In the genomic region with DNA sequence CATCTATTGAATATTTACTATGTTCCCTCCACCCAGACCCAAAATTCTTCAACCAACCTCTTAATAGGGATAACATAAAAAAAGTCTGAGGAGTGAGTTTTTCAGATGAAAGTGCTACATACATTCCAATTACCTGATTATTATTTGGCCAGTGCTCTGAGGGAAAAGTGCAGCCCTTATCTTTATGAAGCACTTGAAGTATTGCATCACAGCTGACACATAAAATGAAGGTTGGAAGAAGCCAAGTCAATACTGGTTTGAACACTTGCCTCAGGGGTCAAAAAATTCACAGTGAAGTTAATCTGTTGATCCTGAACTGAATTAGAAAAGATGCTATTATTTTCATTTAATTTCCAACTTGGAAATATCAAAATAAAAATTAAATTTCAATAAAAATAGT, we compare ENCODE assay signal across 12 cellular contexts.
DNase-seq lines count a peak whose midpoint lies in the region; ATAC-seq, FAIRE-seq and TF ChIP-seq lines count a peak whose summit lies in the region.
"Had no signal": no experiment of that assay in that cellular context is flagged by ENCODE, and none has a peak within 500 bp of the region (broad histone marks: within the 10 kb centered on the region; RNA-seq: fewer than 3 reads in every experiment).

No MANE protein-coding gene starts in this region.

- no peaks in the 10 kb centered on the region for H3K36me3 ChIP-seq in CD8-positive, alpha-beta memory T cell (ENCODE audit: insufficient read depth, low read length)
- H3K36me3 ChIP-seq in HEK293 (ENCODE audit: control insufficient read depth in 2 of 2, insufficient read depth in 1 of 2, low read length in 2 of 2) (no peaks in the 10 kb centered on the region), MG63 (no peaks in the 10 kb centered on the region)

- H3K9me3 ChIP-seq in CD8-positive, alpha-beta memory T cell (ENCODE audit: low read length): no peaks in the 10 kb centered on the region
- H3K9me3 ChIP-seq in HEK293 (ENCODE audit: control insufficient read depth, insufficient read depth, low read depth, low read length) (no peaks in the 10 kb centered on the region), MG63 (no peaks in the 10 kb centered on the region)
- H3K9me3 ChIP-seq: Caco-2 had no signal

- H3K4me3 ChIP-seq in CD8-positive, alpha-beta memory T cell (ENCODE audit: low read length): peak overlapping the region; percentile 19
- H3K4me3 ChIP-seq in HEK293 (ENCODE audit: low read depth, low read length) (no peak overlapping the region), MG63 (no peak overlapping the region)

- FAIRE-seq in frontal cortex (lab: Jason Lieb, UNC): peak; percentile 63

- H3K27me3 ChIP-seq in CD8-positive, alpha-beta memory T cell (ENCODE audit: insufficient read depth, low read length, poor library complexity, severe bottlenecking): no peaks in the 10 kb centered on the region
- no peaks in the 10 kb centered on the region for H3K27me3 ChIP-seq in MG63

- peak overlapping the region; percentile 4 to 76 (median 63) for H3K4me3 Mint-ChIP-seq in CD8-positive, alpha-beta memory T cell
- peak overlapping the region; percentile 81 for H3K4me3 Mint-ChIP-seq in activated T-helper 17 cell treated with anti-CD3 and anti-CD28 coated beads, Interleukin-2, amount 50 U/mL, for 72 hours
- H3K4me3 Mint-ChIP-seq: stimulated activated memory B cell treated with anti-CD40 and anti-IgM and Interleukin-4, amounts not matched to agents 10 μg/mL and 1 μg/mL and 100 μg/mL, for 72 hours had no signal

- peaks cover 70 to 100% (median 98%) of the 10 kb centered on the region in 3 donors for H3K4me1 Mint-ChIP-seq in CD8-positive, alpha-beta memory T cell
- H3K4me1 Mint-ChIP-seq in activated T-helper 17 cell treated with anti-CD3 and anti-CD28 coated beads, Interleukin-2, amount 50 U/mL, for 72 hours: peaks cover 63% of the 10 kb centered on the region
- H3K4me1 Mint-ChIP-seq: stimulated activated memory B cell treated with anti-CD40 and anti-IgM and Interleukin-4, amounts not matched to agents 10 μg/mL and 1 μg/mL and 100 μg/mL, for 72 hours had no signal

- H3K9me3 Mint-ChIP-seq in CD8-positive, alpha-beta memory T cell: no peaks in the 10 kb centered on the region
- H3K9me3 Mint-ChIP-seq in activated T-helper 17 cell treated with anti-CD3 and anti-CD28 coated beads, Interleukin-2, amount 50 U/mL, for 72 hours: no peaks in the 10 kb centered on the region
- H3K9me3 Mint-ChIP-seq: stimulated activated memory B cell treated with anti-CD40 and anti-IgM and Interleukin-4, amounts not matched to agents 10 μg/mL and 1 μg/mL and 100 μg/mL, for 72 hours had no signal

- H3K4me1 ChIP-seq in CD8-positive, alpha-beta memory T cell (ENCODE audit: insufficient read depth, low read length): peaks cover 75% of the 10 kb centered on the region
- peaks cover 9% of the 10 kb centered on the region; the same call in 1 of the 2 replicates for H3K4me1 ChIP-seq in HEK293 (ENCODE audit: control insufficient read depth, insufficient read depth, low read length)

- peak overlapping the region in 6 of 8 donors; percentile 5 to 58 (median 23) for H3K27ac Mint-ChIP-seq in CD8-positive, alpha-beta memory T cell
- peak overlapping the region; percentile 77 for H3K27ac Mint-ChIP-seq in activated T-helper 17 cell treated with anti-CD3 and anti-CD28 coated beads, Interleukin-2, amount 50 U/mL, for 72 hours
- H3K27ac Mint-ChIP-seq: stimulated activated memory B cell treated with anti-CD40 and anti-IgM and Interleukin-4, amounts not matched to agents 10 μg/mL and 1 μg/mL and 100 μg/mL, for 72 hours had no signal

- H3K27me3 Mint-ChIP-seq in CD8-positive, alpha-beta memory T cell: no peaks in the 10 kb centered on the region
- no peaks in the 10 kb centered on the region for H3K27me3 Mint-ChIP-seq in activated T-helper 17 cell treated with anti-CD3 and anti-CD28 coated beads, Interleukin-2, amount 50 U/mL, for 72 hours
- H3K27me3 Mint-ChIP-seq: stimulated activated memory B cell treated with anti-CD40 and anti-IgM and Interleukin-4, amounts not matched to agents 10 μg/mL and 1 μg/mL and 100 μg/mL, for 72 hours had no signal

- no peak for TF ChIP-seq CTCF in HEK293 (tag by site-specific recombination; IDR thresholded peaks at IDR 0.05)

- H3K27ac ChIP-seq in CD8-positive, alpha-beta memory T cell (ENCODE audit: low read depth, low read length): no peak overlapping the region
- H3K27ac ChIP-seq in HEK293 (ENCODE audit: extremely low read depth, low read depth, low read length): no peak overlapping the region

- POLR2A ChIA-PET in CD8-positive, alpha-beta memory T cell (lab: Charles Lee): no interaction called here
- POLR2A ChIA-PET in HEK293 (lab: Yijun Ruan, JAX): no interaction called here

- no peak for DNase-seq in CD8-positive, alpha-beta memory T cell
- DNase-seq in frontal cortex (ENCODE audit: low spot score in 2 of 2): no peak
- no peak for DNase-seq in activated gamma-delta T cell (lab: John Stamatoyannopoulos, UW)
- no peak for DNase-seq in stimulated activated CD4-positive, alpha-beta T cell treated with anti-CD3 and anti-CD28 coated beads, Interleukin-12 subunit alpha, Interleukin-12 subunit beta, amount 100 ng/mL, for 4 hours
- no peak for DNase-seq in NCI-H146 (lab: John Stamatoyannopoulos, UW)
- no peak for DNase-seq in MG63
- DNase-seq: central memory CD4-positive, alpha-beta T cell; nucleus accumbens had no signal

- CTCF ChIA-PET in CD8-positive, alpha-beta memory T cell (lab: Charles Lee): no interaction called here
- CTCF ChIA-PET in HEK293 (lab: Yijun Ruan, JAX): no interaction called here

- H3K36me3 Mint-ChIP-seq in CD8-positive, alpha-beta memory T cell: peaks cover 0 to 6% (median 3%) of the 10 kb centered on the region in 3 donors
- peaks cover 62% of the 10 kb centered on the region for H3K36me3 Mint-ChIP-seq in activated T-helper 17 cell treated with anti-CD3 and anti-CD28 coated beads, Interleukin-2, amount 50 U/mL, for 72 hours (ENCODE audit: low read depth)
- H3K36me3 Mint-ChIP-seq: stimulated activated memory B cell treated with anti-CD40 and anti-IgM and Interleukin-4, amounts not matched to agents 10 μg/mL and 1 μg/mL and 100 μg/mL, for 72 hours had no signal

- no peak for ATAC-seq in activated T-helper 17 cell treated with anti-CD3 and anti-CD28 coated beads, Interleukin-2, amount 50 U/mL, for 72 hours (replicated peaks)
- ATAC-seq: stimulated activated memory B cell treated with anti-CD40 and anti-IgM and Interleukin-4, amounts not matched to agents 10 μg/mL and 1 μg/mL and 100 μg/mL, for 72 hours had no signal

TF ChIP-seq in HEK293, 187 proteins besides CTCF, POLR2A, EP300 and RAD21 (continues in another document):
- TF ChIP-seq ZSCAN16 (tag by site-specific recombination; IDR thresholded peaks at IDR 0.05): no peak
- no peak for TF ChIP-seq MEIS1 (CRISPR knock-in tag; IDR thresholded peaks at IDR 0.05; ENCODE audit: borderline replicate concordance)
- TF ChIP-seq GLI4 (tag by site-specific recombination; IDR thresholded peaks at IDR 0.05): no peak
- TF ChIP-seq ZBTB48 (tag by site-specific recombination; IDR thresholded peaks at IDR 0.05): no peak
- TF ChIP-seq GFI1B (tag by site-specific recombination; IDR thresholded peaks at IDR 0.05): no peak
- TF ChIP-seq ZNF280C (tag by site-specific recombination; IDR thresholded peaks at IDR 0.05): no peak
- no peak for TF ChIP-seq ZNF530 (tag by site-specific recombination; IDR thresholded peaks at IDR 0.05; ENCODE audit: low read depth)
- no peak for TF ChIP-seq ZNF354C (tag by site-specific recombination; IDR thresholded peaks at IDR 0.05; ENCODE audit: borderline replicate concordance, low read depth)
- TF ChIP-seq ZNF704 (tag by site-specific recombination; IDR thresholded peaks at IDR 0.05): no peak
- no peak for TF ChIP-seq KLF16 (tag by site-specific recombination; IDR thresholded peaks at IDR 0.05)
- no peak for TF ChIP-seq ZNF391 (tag by site-specific recombination; IDR thresholded peaks at IDR 0.05; ENCODE audit: borderline replicate concordance, low read depth)
- TF ChIP-seq ZNF707 (tag by site-specific recombination; IDR thresholded peaks at IDR 0.05): no peak
- 0 out of 2 replicates have a peak, but pooled peaks have one; percentile 17 for TF ChIP-seq ZBTB8A (tag by site-specific recombination; IDR thresholded peaks at IDR 0.05)
- TF ChIP-seq ZNF48 (tag by site-specific recombination; IDR thresholded peaks at IDR 0.05): no peak
- 0 out of 2 replicates have a peak, but pooled peaks have one; percentile 62 for TF ChIP-seq ZNF561 (tag by site-specific recombination; IDR thresholded peaks at IDR 0.05; ENCODE audit: borderline replicate concordance)
- TF ChIP-seq ZNF274 (IDR thresholded peaks at IDR 0.05; ENCODE audit: low read length): no peak
- no peak for TF ChIP-seq ZNF274 (tag by site-specific recombination; IDR thresholded peaks at IDR 0.05; ENCODE audit: borderline replicate concordance)
